In the genomic region with DNA sequence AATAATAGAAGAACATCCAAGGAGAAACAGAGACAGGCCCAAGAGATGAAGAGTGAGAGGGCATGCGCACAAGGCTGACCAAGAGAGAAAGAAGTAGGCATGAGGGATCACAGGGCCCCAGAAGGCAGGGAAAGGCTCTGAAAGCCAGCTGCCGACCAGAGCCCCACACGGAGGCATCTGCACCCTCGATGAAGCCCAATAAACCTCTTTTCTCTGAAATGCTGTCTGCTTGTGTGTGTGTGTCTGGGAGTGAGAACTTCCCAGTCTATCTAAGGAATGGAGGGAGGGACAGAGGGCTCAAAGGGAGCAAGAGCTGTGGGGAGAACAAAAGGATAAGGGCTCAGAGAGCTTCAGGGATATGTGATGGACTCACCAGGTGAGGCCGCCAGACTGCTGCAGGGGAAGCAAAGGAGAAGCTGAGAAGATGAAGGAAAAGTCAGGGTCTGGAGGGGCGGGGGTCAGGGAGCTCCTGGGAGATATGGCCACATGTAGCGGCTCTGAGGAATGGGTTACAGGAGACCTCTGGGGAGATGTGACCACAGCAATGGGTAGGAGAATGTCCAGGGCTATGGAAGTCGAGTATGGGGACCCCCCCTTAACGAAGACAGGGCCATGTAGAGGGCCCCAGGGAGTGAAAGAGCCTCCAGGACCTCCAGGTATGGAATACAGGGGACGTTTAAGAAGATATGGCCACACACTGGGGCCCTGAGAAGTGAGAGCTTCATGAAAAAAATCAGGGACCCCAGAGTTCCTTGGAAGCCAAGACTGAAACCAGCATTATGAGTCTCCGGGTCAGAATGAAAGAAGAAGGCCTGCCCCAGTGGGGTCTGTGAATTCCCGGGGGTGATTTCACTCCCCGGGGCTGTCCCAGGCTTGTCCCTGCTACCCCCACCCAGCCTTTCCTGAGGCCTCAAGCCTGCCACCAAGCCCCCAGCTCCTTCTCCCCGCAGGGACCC, we compare ENCODE assay signal across 11 cellular contexts. TPM values are rescaled to one million over a fixed set of nuclear protein-coding genes. Genes with fewer than 3 reads are reported as not detected.
A peak's percentile ranks its signal among the peaks of the same experiment; 100 is the strongest.
DNase-seq lines count a peak whose midpoint lies in the region; ATAC-seq and TF ChIP-seq lines count a peak whose summit lies in the region.
"Had no signal": no experiment of that assay in that cellular context is flagged by ENCODE, and none has a peak within 500 bp of the region (broad histone marks: within the 10 kb centered on the region; RNA-seq: fewer than 3 reads in every experiment).

No MANE protein-coding gene starts in this region.

- ATAC-seq in memory B cell (ENCODE audit: low read depth) (no peak), GM21723 (IDR thresholded peaks at IDR 0.05; ENCODE audit: unreplicated experiment) (no peak), GM21528 (IDR thresholded peaks at IDR 0.05; ENCODE audit: low FRiP score, unreplicated experiment) (no peak), GM19035 (IDR thresholded peaks at IDR 0.05; ENCODE audit: unreplicated experiment) (no peak)
- ATAC-seq: SK-N-SH treated with all-trans-retinoic acid at 6 μM for 48 hours had no signal

- TF ChIP-seq CTCF in CD14-positive monocyte (IDR thresholded peaks at IDR 0.05) = no peak
- 0 out of 2 replicates have a peak, but pooled peaks have one; percentile 11 for TF ChIP-seq CTCF in GM12874 (IDR thresholded peaks at IDR 0.05; ENCODE audit: insufficient read depth, low read depth, low read length)
- TF ChIP-seq CTCF in MCF 10A (IDR thresholded peaks at IDR 0.05; ENCODE audit: unreplicated experiment) = no peak

- peaks cover 1 to 5% (median 3%) of the 10 kb centered on the region in 3 donors for H3K27me3 Mint-ChIP-seq in CD14-positive monocyte (ENCODE audit: low read depth in 3 of 3)
- H3K27me3 Mint-ChIP-seq in activated CD4-positive, alpha-beta T cell treated with anti-CD3 and anti-CD28 coated beads, Interleukin-2, amount 10 ng/mL, durations not matched to agents 7 days and 5 days = peaks cover 4% of the 10 kb centered on the region
- H3K27me3 Mint-ChIP-seq in memory B cell = no peaks in the 10 kb centered on the region
- H3K27me3 Mint-ChIP-seq in MCF 10A (ENCODE audit: insufficient read depth, unreplicated experiment) = peaks cover 20% of the 10 kb centered on the region

- peaks cover 0 to 3% (median 0%) of the 10 kb centered on the region in 7 donors for H3K9me3 Mint-ChIP-seq in CD14-positive monocyte
- no peaks in the 10 kb centered on the region for H3K9me3 Mint-ChIP-seq in activated CD4-positive, alpha-beta T cell treated with anti-CD3 and anti-CD28 coated beads, Interleukin-2, amount 10 ng/mL, durations not matched to agents 7 days and 5 days
- no peaks in the 10 kb centered on the region for H3K9me3 Mint-ChIP-seq in memory B cell
- H3K9me3 Mint-ChIP-seq in MCF 10A (ENCODE audit: unreplicated experiment) = no peaks in the 10 kb centered on the region

- H3K4me3 Mint-ChIP-seq in CD14-positive monocyte (no peak overlapping the region), memory B cell (peak overlapping the region; percentile 88), MCF 10A (ENCODE audit: unreplicated experiment) (no peak overlapping the region)
- peak overlapping the region; percentile 90 for H3K4me3 Mint-ChIP-seq in activated CD4-positive, alpha-beta T cell treated with anti-CD3 and anti-CD28 coated beads, Interleukin-2, amount 10 ng/mL, durations not matched to agents 7 days and 5 days

- peaks cover 31 to 35% of the 10 kb centered on the region in 2 donors for H3K36me3 Mint-ChIP-seq in CD14-positive monocyte
- H3K36me3 Mint-ChIP-seq in activated CD4-positive, alpha-beta T cell treated with anti-CD3 and anti-CD28 coated beads, Interleukin-2, amount 10 ng/mL, durations not matched to agents 7 days and 5 days (ENCODE audit: low read depth) = peaks cover 48% of the 10 kb centered on the region
- peaks cover 7% of the 10 kb centered on the region for H3K36me3 Mint-ChIP-seq in memory B cell
- peaks cover 7% of the 10 kb centered on the region for H3K36me3 Mint-ChIP-seq in MCF 10A (ENCODE audit: insufficient read depth, unreplicated experiment)

- POLR2A ChIA-PET in activated CD4-positive, alpha-beta T cell treated with anti-CD3 and anti-CD28 coated beads, Interleukin-2, amount 10 ng/mL, durations not matched to agents 7 days and 5 days (lab: Charles Lee) = interaction anchor here (0.6 to 2.0 kb wide), 9 partner anchors 14 to 256 kb away, joined by 3 to 15 read pairs (median 5); partner anchors contain the start of genes DDX39B, NCR3 and NFKBIL1
- POLR2A ChIA-PET in MCF 10A (lab: Yijun Ruan, JAX) = interaction anchor here (1.4 kb wide), 1 partner anchor 15 kb away, joined by 3 read pairs; no protein-coding TSS in a partner anchor

- H3K27ac Mint-ChIP-seq in CD14-positive monocyte (peak overlapping the region; percentile 91 to 98 (median 94)), memory B cell (peak overlapping the region; percentile 95), MCF 10A (ENCODE audit: low read depth, unreplicated experiment) (no peak overlapping the region)
- H3K27ac Mint-ChIP-seq in activated CD4-positive, alpha-beta T cell treated with anti-CD3 and anti-CD28 coated beads, Interleukin-2, amount 10 ng/mL, durations not matched to agents 7 days and 5 days = peak overlapping the region; percentile 59

- no TSS peak for BruUV-seq in MCF 10A (replicated peaks; lab: Mats Ljungman, UMichigan)

- intact Hi-C loops in CD14-positive monocyte (cut with micrococcal nuclease) (no loop called here), MCF 10A (cut with micrococcal nuclease) (no loop called here)

- H3K4me1 Mint-ChIP-seq in CD14-positive monocyte = peaks cover 69% of the 10 kb centered on the region
- peaks cover 94% of the 10 kb centered on the region for H3K4me1 Mint-ChIP-seq in activated CD4-positive, alpha-beta T cell treated with anti-CD3 and anti-CD28 coated beads, Interleukin-2, amount 10 ng/mL, durations not matched to agents 7 days and 5 days
- H3K4me1 Mint-ChIP-seq in memory B cell = peaks cover 64% of the 10 kb centered on the region
- peaks cover 6% of the 10 kb centered on the region for H3K4me1 Mint-ChIP-seq in MCF 10A (ENCODE audit: insufficient read depth, unreplicated experiment)

- DNase-seq in CD14-positive monocyte (ENCODE audit: low spot score) = no peak
- DNase-seq in activated CD4-positive, alpha-beta T cell treated with anti-CD3 and anti-CD28 coated beads, Interleukin-2, amount 10 ng/mL, durations not matched to agents 7 days and 5 days = no peak
- DNase-seq in memory B cell (ENCODE audit: low spot score in 2 of 2) = no peak
- DNase-seq in MCF 10A (ENCODE audit: unreplicated experiment) = no peak
- DNase-seq: erythroblast had no signal

- CTCF ChIA-PET in activated CD4-positive, alpha-beta T cell treated with anti-CD3 and anti-CD28 coated beads, Interleukin-2, amount 10 ng/mL, durations not matched to agents 7 days and 5 days (lab: Charles Lee) = interaction anchor here (0.7 to 18.9 kb wide), 9 partner anchors 11 to 352 kb away, joined by 3 to 576 read pairs (median 4); partner anchors contain the start of genes ATP6V1G2, DDX39B, LST1 and LTB
- CTCF ChIA-PET in MCF 10A (lab: Yijun Ruan, JAX) = interaction anchor here (1.2 to 18.9 kb wide), 3 partner anchors 13 to 33 kb away, joined by 4 to 215 read pairs (median 5); partner anchors contain the start of genes DDX39B and NCR3

RNA-seq across cellular contexts. Expression of gene TNF, which starts 1.0 kb away (rescaled TPM):
- polyA plus RNA-seq in CD14-positive monocyte = 10 to 100 TPM in 1 of 2 donors, 1 to 10 TPM in 1; 9.6 to 13.7 TPM
- 10 to 100 TPM; 46.5 to 47.1 TPM for total RNA-seq in activated CD4-positive, alpha-beta T cell treated with anti-CD3 and anti-CD28 coated beads, Interleukin-2, amount 10 ng/mL, durations not matched to agents 7 days and 5 days
- not detected in 2 replicates for total RNA-seq in MCF 10A (2022)
- total RNA-seq: NCI-H460 had no signal

RNA-seq across cellular contexts. Expression of gene LTA, which starts 2.3 kb away (rescaled TPM):
- polyA plus RNA-seq in CD14-positive monocyte = under 1 TPM in 1 of 2 donors, not detected in 1; 0.26 TPM
- 10 to 100 TPM; 20.9 to 27.0 TPM for total RNA-seq in activated CD4-positive, alpha-beta T cell treated with anti-CD3 and anti-CD28 coated beads, Interleukin-2, amount 10 ng/mL, durations not matched to agents 7 days and 5 days
- not detected in 2 replicates for total RNA-seq in MCF 10A (2022)
- total RNA-seq: NCI-H460 had no signal

RNA-seq across cellular contexts. Expression of gene LTB, which starts 7.8 kb away (rescaled TPM):
- polyA plus RNA-seq in CD14-positive monocyte = 10 to 100 TPM; 21.6 to 25.5 TPM
- 100 to 1,000 TPM; 585 to 747 TPM for total RNA-seq in activated CD4-positive, alpha-beta T cell treated with anti-CD3 and anti-CD28 coated beads, Interleukin-2, amount 10 ng/mL, durations not matched to agents 7 days and 5 days
- 0.37 TPM in 1 of 2 replicates, not detected in the other for total RNA-seq in MCF 10A (2022)
- total RNA-seq: NCI-H460 had no signal

RNA-seq across cellular contexts. Expression of gene LST1, which starts 11.7 kb away (rescaled TPM):
- 1,000 to 10,000 TPM; 1,103 to 1,202 TPM for polyA plus RNA-seq in CD14-positive monocyte
- total RNA-seq in activated CD4-positive, alpha-beta T cell treated with anti-CD3 and anti-CD28 coated beads, Interleukin-2, amount 10 ng/mL, durations not matched to agents 7 days and 5 days = 10 to 100 TPM; 33.3 to 36.8 TPM
- total RNA-seq in MCF 10A (2022) = not detected in 2 replicates
- total RNA-seq: NCI-H460 had no signal

RNA-seq across cellular contexts. Expression of gene NCR3, which starts 18.4 kb away (rescaled TPM):
- 1 to 10 TPM in 1 of 2 donors, under 1 TPM in 1; 0.54 to 1.2 TPM for polyA plus RNA-seq in CD14-positive monocyte
- 10 to 100 TPM; 20.0 to 23.8 TPM for total RNA-seq in activated CD4-positive, alpha-beta T cell treated with anti-CD3 and anti-CD28 coated beads, Interleukin-2, amount 10 ng/mL, durations not matched to agents 7 days and 5 days
- total RNA-seq in MCF 10A (2022) = not detected in 2 replicates
- total RNA-seq: NCI-H460 had no signal

Comparison
In these comparisons a context has a peak if more than half of its experiments do, and no peak if none do; other contexts are left out.
1. H3K4me3 Mint-ChIP-seq: peak in activated CD4-positive, alpha-beta T cell treated with anti-CD3 and anti-CD28 coated beads, Interleukin-2, amount 10 ng/mL, durations not matched to agents 7 days and 5 days (single experiment) and memory B cell (single experiment); none in CD14-positive monocyte (0 of 2) and MCF 10A (single experiment).
2. RNA of gene TNF, which starts 1.0 kb away (total RNA-seq): 46.5 to 47.1 TPM in activated CD4-positive, alpha-beta T cell treated with anti-CD3 and anti-CD28 coated beads, Interleukin-2, amount 10 ng/mL, durations not matched to agents 7 days and 5 days; not detected in MCF 10A; every median in the first group is over 10 times any median in the second.
3. RNA of gene LTA, which starts 2.3 kb away (total RNA-seq): 20.9 to 27.0 TPM in activated CD4-positive, alpha-beta T cell treated with anti-CD3 and anti-CD28 coated beads, Interleukin-2, amount 10 ng/mL, durations not matched to agents 7 days and 5 days; not detected in MCF 10A; every median in the first group is over 10 times any median in the second.
4. RNA of gene LTB, which starts 7.8 kb away (total RNA-seq): 585 to 747 TPM in activated CD4-positive, alpha-beta T cell treated with anti-CD3 and anti-CD28 coated beads, Interleukin-2, amount 10 ng/mL, durations not matched to agents 7 days and 5 days; 0.37 TPM in MCF 10A; every median in the first group is over 100 times any median in the second.